Comparison of ENCODE assay signal across 8 cellular contexts in the genomic region with DNA sequence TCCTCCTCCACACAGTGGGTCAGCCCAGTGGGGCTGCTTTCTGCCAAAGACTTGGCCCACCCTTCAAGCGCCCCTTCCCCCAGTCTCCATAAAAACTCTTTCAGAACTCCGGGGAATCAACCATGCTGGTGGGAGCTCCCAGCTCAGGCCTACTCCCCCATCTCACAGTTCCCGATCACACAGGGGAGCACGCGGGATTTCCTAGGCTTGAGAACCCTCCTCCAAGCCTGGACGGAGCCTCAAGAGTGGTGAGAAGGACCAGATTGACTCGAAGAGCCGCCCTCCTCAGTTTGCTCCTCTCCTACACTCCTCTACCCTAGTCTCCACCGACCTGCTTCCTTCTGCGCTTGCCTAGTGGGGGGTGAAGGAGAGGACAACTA.
DNase-seq lines count a peak whose midpoint lies in the region; ATAC-seq and TF ChIP-seq lines count a peak whose summit lies in the region.

No MANE protein-coding gene starts in this region.

- POLR2A ChIA-PET in Panc1 (lab: Charles Lee) = no interaction called here

- intact Hi-C loops in Panc1 (cut with micrococcal nuclease; ENCODE audit: unreplicated experiment) = loop anchor here (5.0 kb wide), 1 partner anchor 250 kb away; no protein-coding TSS in a partner anchor

- TF ChIP-seq CTCF in Panc1 (IDR thresholded peaks at IDR 0.05) (no peak), omental fat pad (IDR thresholded peaks at IDR 0.05) (no peak)

- H3K9me3 ChIP-seq in Panc1 (ENCODE audit: control insufficient read depth, insufficient read depth, low read depth, low read length) (no peaks in the 10 kb centered on the region), esophagus (ENCODE audit: control insufficient read depth in 2 of 2, insufficient read depth in 1 of 2, low read depth in 1 of 2, low read length in 1 of 2) (no peaks in the 10 kb centered on the region)

- H3K27me3 ChIP-seq in Panc1 (ENCODE audit: control insufficient read depth, insufficient read depth, low read length) (no peaks in the 10 kb centered on the region), esophagus (ENCODE audit: control insufficient read depth in 1 of 2, insufficient read depth in 2 of 2, low read length in 2 of 2) (no peaks in the 10 kb centered on the region)

- H3K36me3 ChIP-seq in Panc1 (ENCODE audit: control insufficient read depth, insufficient read depth, low read length) (no peaks in the 10 kb centered on the region), esophagus (ENCODE audit: control insufficient read depth in 2 of 2, insufficient read depth in 2 of 2, low read length in 1 of 2) (no peaks in the 10 kb centered on the region)

- DNase-seq in DMS114 treated with DMSO at 0.1 percent for 48 hours (lab: John Stamatoyannopoulos, UW; ENCODE audit: unreplicated experiment) = peak; percentile 1
- DNase-seq in Panc1 (ENCODE audit: low read depth, low spot score) = no peak
- peak; percentile 25 for DNase-seq in omental fat pad (ENCODE audit: low spot score)
- DNase-seq in MV-4-11 (lab: John Stamatoyannopoulos, UW) = no peak
- DNase-seq in KG1 (lab: John Stamatoyannopoulos, UW) = no peak
- DNase-seq in KBM-7 = no peak

- CTCF ChIA-PET in Panc1 (lab: Charles Lee) = no interaction called here

- in situ Hi-C loops in Panc1 (cut with HindIII; ENCODE audit: low pct_unique_long_range_greater_than_20kb, low sequenced_read_pairs) (no loop called here), KBM-7 (cut with MboI; ENCODE audit: low pct_unique_long_range_greater_than_20kb, low sequenced_read_pairs) (no loop called here)

- peaks cover 2% of the 10 kb centered on the region; the same call in 1 of the 2 replicates for H3K4me1 ChIP-seq in Panc1 (ENCODE audit: control insufficient read depth, insufficient read depth, low read length)
- H3K4me1 ChIP-seq in esophagus (ENCODE audit: control insufficient read depth in 2 of 2, insufficient read depth in 2 of 2, low read length in 1 of 2) = peaks cover 0 to 2% of the 10 kb centered on the region in 2 donors

- H3K4me3 ChIP-seq in Panc1 (ENCODE audit: low read depth in 2 of 2, low read length in 2 of 2) = peak overlapping the region; percentile 52 to 71
- H3K4me3 ChIP-seq in esophagus (ENCODE audit: low read depth in 1 of 2, low read length in 2 of 2) = peak overlapping the region in 1 of 2 donors; percentile 52

- WGBS in esophagus, 2 donors = 41 to 63% methylated on average over 10 of the region's 10 CpGs

- peak; percentile 9 for ATAC-seq in Panc1
- ATAC-seq in omental fat pad (ENCODE audit: low FRiP score) = peak; percentile 34
- no peak for ATAC-seq in HG03432 (IDR thresholded peaks at IDR 0.05; ENCODE audit: unreplicated experiment)

- no TSS peak for BruUV-seq in Panc1 (replicated peaks; lab: Mats Ljungman, UMichigan)

- peak overlapping the region; percentile 73 for H3K27ac ChIP-seq in Panc1 (ENCODE audit: low read length)
- peak overlapping the region; percentile 60 to 75 for H3K27ac ChIP-seq in esophagus (ENCODE audit: low read depth in 2 of 2, low read length in 1 of 2)

Comparison
In these comparisons a context has a peak if more than half of its experiments do, and no peak if none do; other contexts are left out.
1. DNase-seq: peak in DMS114 treated with DMSO at 0.1 percent for 48 hours (single experiment) and omental fat pad (single experiment); none in Panc1 (single experiment), MV-4-11 (single experiment), KG1 (single experiment) and KBM-7 (single experiment).